Comparison of ENCODE assay signal across 9 cellular contexts in genomic region chr6:153210083-153210482, GRCh38.
A peak's percentile ranks its signal among the peaks of the same experiment; 100 is the strongest.
DNase-seq lines count a peak whose midpoint lies in the region; ATAC-seq, FAIRE-seq and TF ChIP-seq lines count a peak whose summit lies in the region.
"Had no signal": no experiment of that assay in that cellular context is flagged by ENCODE, and none has a peak within 500 bp of the region (broad histone marks: within the 10 kb centered on the region; RNA-seq: fewer than 3 reads in every experiment).

No MANE protein-coding gene starts in this region.

- no peaks in the 10 kb centered on the region for H3K79me2 ChIP-seq in PC-9 (ENCODE audit: low read depth)

- H3K27me3 Mint-ChIP-seq in activated naive CD4-positive, alpha-beta T cell treated with anti-CD3 and anti-CD28 coated beads, Interleukin-2, amount 10 ng/mL, durations not matched to agents 7 days and 5 days, result peaks cover 4% of the 10 kb centered on the region

- no peak for TF ChIP-seq CTCF in PC-9 (conservative IDR thresholded peaks at IDR 0.05)

- intact Hi-C loops in PC-9 (cut with micrococcal nuclease; ENCODE audit: unreplicated experiment), result no loop called here

- H4K20me1 ChIP-seq in PC-9 (ENCODE audit: insufficient read depth), result no peaks in the 10 kb centered on the region

- no peak overlapping the region for H3K27ac ChIP-seq in PC-9

- no peaks in the 10 kb centered on the region for H3K9me3 Mint-ChIP-seq in activated naive CD4-positive, alpha-beta T cell treated with anti-CD3 and anti-CD28 coated beads, Interleukin-2, amount 10 ng/mL, durations not matched to agents 7 days and 5 days

- POLR2A ChIA-PET in PC-9 (lab: Charles Lee; ENCODE audit: unreplicated experiment), result no interaction called here

- peak; percentile 40 for DNase-seq in EH (ENCODE audit: low read depth)
- peak; percentile 35 for DNase-seq in astrocyte of the hippocampus (ENCODE audit: low read depth, low spot score)
- no peak for DNase-seq in PC-9
- DNase-seq in activated naive CD4-positive, alpha-beta T cell treated with anti-CD3 and anti-CD28 coated beads, Interleukin-2, amount 10 ng/mL, durations not matched to agents 7 days and 5 days, result no peak
- no peak for DNase-seq in NCI-H146 treated with DMSO at 0.1 percent for 48 hours (lab: John Stamatoyannopoulos, UW; ENCODE audit: unreplicated experiment)
- no peak for DNase-seq in H54 (ENCODE audit: insufficient read length, low spot score)
- DNase-seq: NCI-H2171 had no signal

- ATAC-seq in GM19463 (IDR thresholded peaks at IDR 0.05; ENCODE audit: unreplicated experiment) (peak; percentile 87), HG03159 (IDR thresholded peaks at IDR 0.05; ENCODE audit: unreplicated experiment) (peak; percentile 92)

- no peaks in the 10 kb centered on the region for H3K9me3 ChIP-seq in PC-9 (ENCODE audit: insufficient read depth, low read depth)

- no peak overlapping the region for H3K4me3 Mint-ChIP-seq in activated naive CD4-positive, alpha-beta T cell treated with anti-CD3 and anti-CD28 coated beads, Interleukin-2, amount 10 ng/mL, durations not matched to agents 7 days and 5 days

- no peak overlapping the region for H3K4me3 ChIP-seq in PC-9

- no peak overlapping the region for H3K4me2 ChIP-seq in PC-9

- no TSS peak for BruUV-seq in PC-9 (replicated peaks; lab: Mats Ljungman, UMichigan)

- H3K36me3 ChIP-seq in PC-9 (ENCODE audit: low read depth), result no peaks in the 10 kb centered on the region

- CTCF ChIA-PET in PC-9 (lab: Charles Lee), result no interaction called here
- CTCF ChIA-PET in activated naive CD4-positive, alpha-beta T cell treated with anti-CD3 and anti-CD28 coated beads, Interleukin-2, amount 10 ng/mL, durations not matched to agents 7 days and 5 days (lab: Charles Lee), result no interaction called here

- no peak overlapping the region for H3K27ac Mint-ChIP-seq in activated naive CD4-positive, alpha-beta T cell treated with anti-CD3 and anti-CD28 coated beads, Interleukin-2, amount 10 ng/mL, durations not matched to agents 7 days and 5 days

- H3K36me3 Mint-ChIP-seq in activated naive CD4-positive, alpha-beta T cell treated with anti-CD3 and anti-CD28 coated beads, Interleukin-2, amount 10 ng/mL, durations not matched to agents 7 days and 5 days, result no peaks in the 10 kb centered on the region

- H3K4me1 Mint-ChIP-seq in activated naive CD4-positive, alpha-beta T cell treated with anti-CD3 and anti-CD28 coated beads, Interleukin-2, amount 10 ng/mL, durations not matched to agents 7 days and 5 days, result peaks cover 10% of the 10 kb centered on the region

- no peak for FAIRE-seq in H54 (lab: Jason Lieb, UNC)

- no peaks in the 10 kb centered on the region for H3K9me2 ChIP-seq in PC-9 (ENCODE audit: insufficient read depth)

- no peak for TF ChIP-seq POLR2A in H54 (IDR thresholded peaks at IDR 0.05; ENCODE audit: low read depth, low read length)

- H3F3A ChIP-seq in PC-9 (ENCODE audit: insufficient read depth, low read depth), result no peaks in the 10 kb centered on the region

- H3K27me3 ChIP-seq in PC-9 (ENCODE audit: insufficient read depth, low read depth), result no peaks in the 10 kb centered on the region

- H3K4me1 ChIP-seq in PC-9 (replicated peaks; ENCODE audit: insufficient read depth), result no peaks in the 10 kb centered on the region

- H2AFZ ChIP-seq in PC-9, result no peak overlapping the region

Comparison
In these comparisons a context has a peak if more than half of its experiments do, and no peak if none do; other contexts are left out.
1. DNase-seq: peak in EH (single experiment) and astrocyte of the hippocampus (single experiment); none in PC-9 (0 of 2), activated naive CD4-positive, alpha-beta T cell treated with anti-CD3 and anti-CD28 coated beads, Interleukin-2, amount 10 ng/mL, durations not matched to agents 7 days and 5 days (single experiment), NCI-H146 treated with DMSO at 0.1 percent for 48 hours (single experiment) and H54 (single experiment).